Comparison of ENCODE assay signal across 22 cellular contexts in genomic region chr5:32692066-32692746, GRCh38. TPM values are rescaled to one million over a fixed set of nuclear protein-coding genes. Genes with fewer than 3 reads are reported as not detected.
DNase-seq lines count a peak whose midpoint lies in the region; ATAC-seq and TF ChIP-seq lines count a peak whose summit lies in the region.
"Had no signal": no experiment of that assay in that cellular context is flagged by ENCODE, and none has a peak within 500 bp of the region (broad histone marks: within the 10 kb centered on the region; RNA-seq: fewer than 3 reads in every experiment).

No MANE protein-coding gene starts in this region.

- H3K4me3 ChIP-seq in fibroblast of the aortic adventitia (ENCODE audit: low read depth, low read length) = no peak overlapping the region
- no peak overlapping the region for H3K4me3 ChIP-seq in sigmoid colon
- H3K4me3 ChIP-seq: GM23338, ovary, smooth muscle cell had no signal

- no peak for ATAC-seq in GM18868 (IDR thresholded peaks at IDR 0.05; ENCODE audit: unreplicated experiment)
- ATAC-seq in esophagus mucosa = no peak
- ATAC-seq in GM21786 (IDR thresholded peaks at IDR 0.05; ENCODE audit: unreplicated experiment) = no peak
- no peak for ATAC-seq in HG03520 (IDR thresholded peaks at IDR 0.05; ENCODE audit: unreplicated experiment)
- ATAC-seq: activated naive CD4-positive, alpha-beta T cell treated with anti-CD3 and anti-CD28 coated beads, Interleukin-2, amount 50 U/mL, for 72 hours; GM23338 had no signal

- H3K27me3 ChIP-seq in sigmoid colon = no peaks in the 10 kb centered on the region
- H3K27me3 ChIP-seq: ovary had no signal

- TF ChIP-seq POLR2A in sigmoid colon (IDR thresholded peaks at IDR 0.05) = no peak

- no peaks in the 10 kb centered on the region for H3K36me3 ChIP-seq in sigmoid colon
- H3K36me3 ChIP-seq: ovary had no signal

- intact Hi-C loops in sigmoid colon (cut with DNase I) = no loop called here

- no peaks in the 10 kb centered on the region for H3K9me3 ChIP-seq in sigmoid colon
- H3K9me3 ChIP-seq: ovary had no signal

- TF ChIP-seq EP300 in sigmoid colon (IDR thresholded peaks at IDR 0.05) = no peak

- no peak for TF ChIP-seq CTCF in fibroblast of the aortic adventitia (IDR thresholded peaks at IDR 0.05; ENCODE audit: insufficient read depth, low read length)
- TF ChIP-seq CTCF in sigmoid colon (IDR thresholded peaks at IDR 0.05) = no peak

- 43 to 55% methylated on average over 3 of the region's 3 CpGs for WGBS in sigmoid colon, 2 donors

- DNase-seq in EH (ENCODE audit: low read depth) = peak; percentile 90
- DNase-seq in amniotic epithelial cell (ENCODE audit: low read depth) = peak; percentile 37
- DNase-seq in fibroblast of the aortic adventitia (ENCODE audit: low read depth) = peak; percentile 84
- DNase-seq in sigmoid colon = no peak
- DNase-seq: activated CD4-positive, alpha-beta T cell treated with anti-CD3 and anti-CD28 coated beads, Interleukin-2, amount 10 ng/mL, durations not matched to agents 7 days and 5 days; C1 segment of cervical spinal cord; DMS79; head of caudate nucleus; islet precursor cell; midbrain; NCI-H1694 treated with DMSO at 0.1 percent for 48 hours; NCI-H510A; ovary had no signal

- peak overlapping the region in 3 of 4 donors; percentile 11 to 68 (median 52) for H3K27ac ChIP-seq in sigmoid colon
- H3K27ac ChIP-seq: ovary had no signal

- peaks cover 0 to 40% (median 15%) of the 10 kb centered on the region in 4 donors for H3K4me1 ChIP-seq in sigmoid colon

RNA-seq across cellular contexts. Expression of gene NPR3, which starts 18.9 kb away (rescaled TPM):
- total RNA-seq in fibroblast of the aortic adventitia (ENCODE audit: low replicate concordance) (2.8 and 23.7 TPM in 2 replicates), sigmoid colon (10 to 100 TPM in 2 of 4 donors, 1 to 10 TPM in 2; 5.0 to 17.6 (median 9.3) TPM), esophagus mucosa (12.6 TPM)
- polyA plus RNA-seq in sigmoid colon = 1 to 10 TPM in 2 of 3 donors, under 1 TPM in 1; 0.23 to 3.0 (median 1.2) TPM
- total RNA-seq: activated CD4-positive, alpha-beta T cell treated with anti-CD3 and anti-CD28 coated beads, Interleukin-2, amount 10 ng/mL, durations not matched to agents 7 days and 5 days; OCI-LY7; SK-MEL-5 had no signal
